In the genomic region with DNA sequence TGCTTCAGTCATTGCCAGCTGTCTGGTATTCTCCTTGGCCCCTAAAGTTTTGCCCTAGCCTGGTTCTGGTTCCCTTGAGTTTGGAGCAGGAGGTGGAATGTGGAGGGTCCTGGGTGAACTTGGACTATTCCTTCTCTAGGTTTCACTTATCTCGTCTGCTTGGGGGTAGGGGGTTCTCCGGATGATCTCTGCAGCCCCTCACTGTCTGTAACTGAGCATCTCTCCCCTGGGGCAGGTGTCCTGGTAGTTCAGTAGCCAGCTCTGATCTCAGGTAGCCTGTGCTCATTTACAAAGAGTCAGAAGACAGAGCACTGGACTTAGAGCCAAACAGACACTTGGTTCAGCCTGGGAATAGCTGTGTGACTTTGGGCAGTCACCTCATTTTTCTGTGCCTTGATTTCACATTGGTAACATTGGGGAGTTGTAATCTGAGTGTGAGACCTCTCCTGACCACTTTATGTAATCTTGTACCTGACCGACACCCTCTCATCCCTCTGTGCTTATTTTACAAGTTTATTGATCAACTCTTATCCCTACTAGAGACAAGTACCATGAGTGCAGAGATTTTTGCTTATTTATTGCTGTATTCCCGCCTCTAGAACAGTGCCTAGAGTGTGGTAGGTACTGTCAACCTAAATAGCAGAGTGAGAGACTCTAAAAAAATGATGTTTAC, we compare ENCODE assay signal across 8 cellular contexts. TPM values are rescaled to one million over a fixed set of nuclear protein-coding genes. Genes with fewer than 3 reads are reported as not detected.
DNase-seq lines count a peak whose midpoint lies in the region; ATAC-seq, FAIRE-seq and TF ChIP-seq lines count a peak whose summit lies in the region.

No MANE protein-coding gene starts in this region.

- H3K4me2 ChIP-seq in SU-DHL-6 (ENCODE audit: low read depth, low read length, poor library complexity, severe bottlenecking), result peak overlapping the region; percentile 83

- H3K9ac ChIP-seq in SU-DHL-6 (ENCODE audit: low read length), result peak overlapping the region; percentile 72

- TF ChIP-seq CTCF in SU-DHL-6 (IDR thresholded peaks at IDR 0.05; ENCODE audit: insufficient read depth, low read length, poor library complexity, severe bottlenecking) (no peak), gastroesophageal sphincter (IDR thresholded peaks at IDR 0.05) (no peak)

- H3K4me1 ChIP-seq in gastroesophageal sphincter, result peaks cover 0 to 29% (median 8%) of the 10 kb centered on the region in 3 donors

- H3F3A ChIP-seq in SU-DHL-6 (ENCODE audit: insufficient read depth), result 0 out of 2 replicates have a peak, but pooled peaks cover 3% of the 10 kb centered on the region

- 50 to 68% methylated on average over 2 of the region's 4 CpGs for WGBS in gastroesophageal sphincter (ENCODE audit: low coverage in 1 of 2), 2 donors

- FAIRE-seq in RCC 7860 (lab: Jason Lieb, UNC), result no peak

- no peaks in the 10 kb centered on the region for H3K36me3 ChIP-seq in SU-DHL-6 (ENCODE audit: low read length)
- no peaks in the 10 kb centered on the region for H3K36me3 ChIP-seq in gastroesophageal sphincter

- no peaks in the 10 kb centered on the region for H3K27me3 ChIP-seq in SU-DHL-6 (ENCODE audit: low read length)
- no peaks in the 10 kb centered on the region for H3K27me3 ChIP-seq in gastroesophageal sphincter

- H2AFZ ChIP-seq in SU-DHL-6 (ENCODE audit: low read depth, low read length, severe bottlenecking), result no peak overlapping the region

- peak; percentile 5 for ATAC-seq in GM21737 (IDR thresholded peaks at IDR 0.05; ENCODE audit: unreplicated experiment)
- ATAC-seq in gastroesophageal sphincter, result no peak
- ATAC-seq in GM21717 (IDR thresholded peaks at IDR 0.05; ENCODE audit: unreplicated experiment), result no peak
- ATAC-seq in GM21447 (IDR thresholded peaks at IDR 0.05; ENCODE audit: unreplicated experiment), result no peak

- H3K27ac ChIP-seq in SU-DHL-6 (ENCODE audit: low read depth, low read length), result no peak overlapping the region
- H3K27ac ChIP-seq in gastroesophageal sphincter, result peak overlapping the region in 3 of 4 donors; percentile 87 to 92 (median 92)
- H3K27ac ChIP-seq in skin epidermis, result peak overlapping the region in 20 of 21 experiments; percentile 70 to 92 (median 87)

- no peaks in the 10 kb centered on the region for H3K9me3 ChIP-seq in SU-DHL-6 (ENCODE audit: insufficient read depth, low read length)
- H3K9me3 ChIP-seq in gastroesophageal sphincter, result no peaks in the 10 kb centered on the region

- no peak for TF ChIP-seq EP300 in gastroesophageal sphincter (IDR thresholded peaks at IDR 0.05)

- H3K79me2 ChIP-seq in SU-DHL-6 (ENCODE audit: insufficient read depth, low read length), result peaks cover 15% of the 10 kb centered on the region; the same call in 1 of the 2 replicates

- H3K9me2 ChIP-seq in SU-DHL-6 (replicated peaks; ENCODE audit: insufficient read depth, low read length), result no peaks in the 10 kb centered on the region

- DNase-seq in RCC 7860 (ENCODE audit: low spot score) (no peak), amygdala (lab: John Stamatoyannopoulos, UW) (no peak)

- H4K20me1 ChIP-seq in SU-DHL-6 (ENCODE audit: low read depth, low read length), result no peaks in the 10 kb centered on the region

- H3K4me3 ChIP-seq in SU-DHL-6 (ENCODE audit: insufficient read depth, low read length, poor library complexity, severe bottlenecking) (peak overlapping the region; percentile 60), gastroesophageal sphincter (peak overlapping the region; percentile 45 to 93), skin epidermis (peak overlapping the region; percentile 59 to 92 (median 71))

- TF ChIP-seq POLR2A in gastroesophageal sphincter (IDR thresholded peaks at IDR 0.05), result no peak

RNA-seq across cellular contexts. Expression of a gene that starts 0.8 kb away (rescaled TPM):
- 1 to 10 TPM; 3.8 to 8.9 (median 5.4) TPM for total RNA-seq in gastroesophageal sphincter

RNA-seq across cellular contexts. Expression of a gene that starts 31.6 kb away (rescaled TPM):
- total RNA-seq in gastroesophageal sphincter, result 100 to 1,000 TPM in 1 of 4 donors, 10 to 100 TPM in 3; 39.7 to 101 (median 58.8) TPM
